In genomic region chr4:7000421-7001176, GRCh38 we compare ENCODE assay signal across 22 cellular contexts. TPM values are rescaled to one million over a fixed set of nuclear protein-coding genes. Genes with fewer than 3 reads are reported as not detected.
DNase-seq lines count a peak whose midpoint lies in the region; ATAC-seq, FAIRE-seq and TF ChIP-seq lines count a peak whose summit lies in the region.
"Had no signal": no experiment of that assay in that cellular context is flagged by ENCODE, and none has a peak within 500 bp of the region (broad histone marks: within the 10 kb centered on the region; RNA-seq: fewer than 3 reads in every experiment).

No MANE protein-coding gene starts in this region.

- no peak overlapping the region for H3K4me3 ChIP-seq in astrocyte (ENCODE audit: insufficient read depth, low read depth, low read length)
- H3K4me3 ChIP-seq: body of pancreas, SK-N-MC, spleen, testis had no signal

- peak overlapping the region; percentile 4 for H3K27ac Mint-ChIP-seq in activated naive CD8-positive, alpha-beta T cell treated with anti-CD3 and anti-CD28 coated beads for 36 hours
- no peak overlapping the region for H3K27ac Mint-ChIP-seq in activated naive CD8-positive, alpha-beta T cell treated with anti-CD3 and anti-CD28 coated beads, Interleukin-2, amount 50 U/mL, for 24 hours
- peak overlapping the region; percentile 66 for H3K27ac Mint-ChIP-seq in astrocyte (ENCODE audit: unreplicated experiment)
- H3K27ac Mint-ChIP-seq in memory B cell = peak overlapping the region; percentile 73
- H3K27ac Mint-ChIP-seq: nephron progenitor cell had no signal

- peaks cover 5% of the 10 kb centered on the region for H3K4me1 Mint-ChIP-seq in activated naive CD8-positive, alpha-beta T cell treated with anti-CD3 and anti-CD28 coated beads for 36 hours
- peaks cover 3% of the 10 kb centered on the region for H3K4me1 Mint-ChIP-seq in activated naive CD8-positive, alpha-beta T cell treated with anti-CD3 and anti-CD28 coated beads, Interleukin-2, amount 50 U/mL, for 24 hours
- H3K4me1 Mint-ChIP-seq in astrocyte (ENCODE audit: low read depth, unreplicated experiment) = peaks cover 9% of the 10 kb centered on the region
- peaks cover 4% of the 10 kb centered on the region for H3K4me1 Mint-ChIP-seq in memory B cell
- H3K4me1 Mint-ChIP-seq: mesothelial cell of epicardium had no signal

- no peak overlapping the region for H3K4me2 ChIP-seq in astrocyte (ENCODE audit: low read length)

- H3K36me3 ChIP-seq in astrocyte (ENCODE audit: insufficient read depth, low read length) = peaks cover 17% of the 10 kb centered on the region

- DNase-seq in activated naive CD8-positive, alpha-beta T cell treated with anti-CD3 and anti-CD28 coated beads for 36 hours = no peak
- no peak for DNase-seq in activated naive CD8-positive, alpha-beta T cell treated with anti-CD3 and anti-CD28 coated beads, Interleukin-2, amount 50 U/mL, for 24 hours
- DNase-seq in astrocyte (ENCODE audit: low read depth) (no peak), memory B cell (ENCODE audit: low spot score in 2 of 2) (no peak), dermis blood vessel endothelial cell (no peak), HuH-7 (ENCODE audit: low spot score) (no peak), left colon (no peak), mesenteric fat pad (ENCODE audit: low spot score) (no peak)
- DNase-seq: activated naive CD4-positive, alpha-beta T cell; body of pancreas; foreskin fibroblast; MM.1S; NCI-H1694; NCI-H2227 treated with DMSO at 0.1 percent for 48 hours; nephron progenitor cell; spleen; stimulated activated CD8-positive, alpha-beta memory T cell treated with anti-CD3 and anti-CD28 coated beads, Interleukin-4, amount 100 ng/mL, for 48 hours had no signal

- no peak overlapping the region for H2AFZ ChIP-seq in astrocyte (ENCODE audit: low read depth, low read length)

- ATAC-seq in activated naive CD8-positive, alpha-beta T cell treated with anti-CD3 and anti-CD28 coated beads, Interleukin-2, amount 50 U/mL, for 24 hours = no peak
- no peak for ATAC-seq in memory B cell (ENCODE audit: low read depth)
- no peak for ATAC-seq in left colon
- ATAC-seq: activated CD4-positive, CD25-positive, alpha-beta regulatory T cell treated with anti-CD3 and anti-CD28 coated beads, Interleukin-2, amount 50 U/mL, for 24 hours; body of pancreas had no signal

- H3K36me3 Mint-ChIP-seq in activated naive CD8-positive, alpha-beta T cell treated with anti-CD3 and anti-CD28 coated beads for 36 hours = peaks cover 25% of the 10 kb centered on the region
- peaks cover 41% of the 10 kb centered on the region for H3K36me3 Mint-ChIP-seq in activated naive CD8-positive, alpha-beta T cell treated with anti-CD3 and anti-CD28 coated beads, Interleukin-2, amount 50 U/mL, for 24 hours (ENCODE audit: low read depth)
- peaks cover 21% of the 10 kb centered on the region for H3K36me3 Mint-ChIP-seq in astrocyte (ENCODE audit: low read depth, unreplicated experiment)
- peaks cover 38% of the 10 kb centered on the region for H3K36me3 Mint-ChIP-seq in memory B cell

- no peaks in the 10 kb centered on the region for H3K9me3 ChIP-seq in astrocyte (ENCODE audit: insufficient read depth, low read depth, low read length)
- H3K9me3 ChIP-seq: body of pancreas, spleen, testis had no signal

- H3K27me3 Mint-ChIP-seq in activated naive CD8-positive, alpha-beta T cell treated with anti-CD3 and anti-CD28 coated beads for 36 hours = no peaks in the 10 kb centered on the region
- H3K27me3 Mint-ChIP-seq in activated naive CD8-positive, alpha-beta T cell treated with anti-CD3 and anti-CD28 coated beads, Interleukin-2, amount 50 U/mL, for 24 hours = no peaks in the 10 kb centered on the region
- no peaks in the 10 kb centered on the region for H3K27me3 Mint-ChIP-seq in astrocyte (ENCODE audit: low read depth, unreplicated experiment)
- H3K27me3 Mint-ChIP-seq in memory B cell = no peaks in the 10 kb centered on the region
- H3K27me3 Mint-ChIP-seq: IgD-negative memory B cell had no signal

- no peak overlapping the region for H3K27ac ChIP-seq in astrocyte (ENCODE audit: low read depth, low read length)
- H3K27ac ChIP-seq: body of pancreas, SK-N-MC, testis had no signal

- H3K9ac ChIP-seq in astrocyte (ENCODE audit: low read length) = no peak overlapping the region

- no peak for TF ChIP-seq CTCF in astrocyte (IDR thresholded peaks at IDR 0.05; ENCODE audit: insufficient read depth, low read depth, low read length)

- H3K4me1 ChIP-seq in astrocyte (ENCODE audit: insufficient read depth, low read length) = peaks cover 5% of the 10 kb centered on the region
- H3K4me1 ChIP-seq: body of pancreas, testis had no signal

- FAIRE-seq in astrocyte (lab: Jason Lieb, UNC) = no peak

- intact Hi-C loops in left colon (cut with DNase I, micrococcal nuclease) = no loop called here

- H3K9me3 Mint-ChIP-seq in activated naive CD8-positive, alpha-beta T cell treated with anti-CD3 and anti-CD28 coated beads for 36 hours = no peaks in the 10 kb centered on the region
- H3K9me3 Mint-ChIP-seq in activated naive CD8-positive, alpha-beta T cell treated with anti-CD3 and anti-CD28 coated beads, Interleukin-2, amount 50 U/mL, for 24 hours = no peaks in the 10 kb centered on the region
- H3K9me3 Mint-ChIP-seq in astrocyte (ENCODE audit: unreplicated experiment) = peaks cover 2% of the 10 kb centered on the region
- no peaks in the 10 kb centered on the region for H3K9me3 Mint-ChIP-seq in memory B cell
- H3K9me3 Mint-ChIP-seq: IgD-negative memory B cell, mesothelial cell of epicardium, nephron progenitor cell had no signal

- H4K20me1 ChIP-seq in astrocyte (ENCODE audit: insufficient read depth, low read length) = peaks cover 27% of the 10 kb centered on the region

- no peak overlapping the region for H3K4me3 Mint-ChIP-seq in activated naive CD8-positive, alpha-beta T cell treated with anti-CD3 and anti-CD28 coated beads for 36 hours
- H3K4me3 Mint-ChIP-seq in activated naive CD8-positive, alpha-beta T cell treated with anti-CD3 and anti-CD28 coated beads, Interleukin-2, amount 50 U/mL, for 24 hours = no peak overlapping the region
- H3K4me3 Mint-ChIP-seq in astrocyte (ENCODE audit: unreplicated experiment) (no peak overlapping the region), memory B cell (no peak overlapping the region)
- H3K4me3 Mint-ChIP-seq: IgD-negative memory B cell, mesothelial cell of epicardium, nephron progenitor cell had no signal

- no peaks in the 10 kb centered on the region for H3K79me2 ChIP-seq in astrocyte (ENCODE audit: insufficient read depth, low read length)

- no peaks in the 10 kb centered on the region for H3K27me3 ChIP-seq in astrocyte (ENCODE audit: insufficient read depth, low read length)
- H3K27me3 ChIP-seq: body of pancreas, spleen, testis had no signal

RNA-seq across cellular contexts. Expression of gene TADA2B, which starts 42.6 kb away (rescaled TPM):
- total RNA-seq in activated naive CD8-positive, alpha-beta T cell treated with anti-CD3 and anti-CD28 coated beads for 36 hours = 10 to 100 TPM; 10.3 to 11.2 TPM
- total RNA-seq in astrocyte = 18.0 and 19.8 TPM in 2 replicates
- 10.4 and 13.3 TPM in 2 replicates for total RNA-seq in dermis blood vessel endothelial cell
- total RNA-seq in left colon = 10 to 100 TPM; 30.0 to 34.6 TPM
- total RNA-seq in mesenteric fat pad = 21.4 TPM
